In the genomic region with DNA sequence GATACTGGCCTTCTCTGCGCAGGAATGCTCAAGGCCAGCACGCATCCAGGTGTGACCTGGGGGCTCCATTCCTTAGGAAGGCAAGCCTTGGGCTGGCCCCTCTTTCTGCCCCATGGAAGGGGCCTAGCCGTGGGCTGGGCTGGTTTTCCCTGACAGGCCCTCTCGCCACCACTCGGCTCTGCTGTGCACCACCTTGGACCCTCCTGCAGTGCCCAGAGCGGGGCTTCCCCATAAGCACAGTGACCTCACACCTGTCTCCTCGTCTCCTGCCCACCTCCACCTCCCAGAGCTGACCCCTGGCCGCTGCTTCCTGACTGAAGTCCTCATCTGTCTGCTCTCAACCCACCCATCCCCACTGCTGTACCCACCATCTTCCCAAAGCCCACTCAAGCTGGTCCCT, we compare ENCODE assay signal across 22 cellular contexts. TPM values are rescaled to one million over a fixed set of nuclear protein-coding genes. Genes with fewer than 3 reads are reported as not detected.
"Had no signal": no experiment of that assay in that cellular context is flagged by ENCODE, and none has a peak within 500 bp of the region (broad histone marks: within the 10 kb centered on the region; RNA-seq: fewer than 3 reads in every experiment).

No MANE protein-coding gene starts in this region.

- H3K27ac ChIP-seq: ovary, parathyroid adenoma, psoas muscle, right lobe of liver, sigmoid colon, stomach, thoracic aorta, thyroid gland, tibial nerve, upper lobe of right lung, uterus had no signal

- H3K4me3 ChIP-seq: ovary, psoas muscle, right lobe of liver, sigmoid colon, stomach, thoracic aorta, thyroid gland, tibial nerve, upper lobe of right lung, uterus had no signal

- H2AFZ ChIP-seq: parathyroid adenoma had no signal

- H3K27me3 ChIP-seq: ovary, right lobe of liver, thyroid gland, uterus had no signal

- DNase-seq: naive thymus-derived CD8-positive, alpha-beta T cell; nephron progenitor cell; occipital lobe; ovary; psoas muscle; right lobe of liver; sigmoid colon; small intestine; stimulated activated CD4-positive, alpha-beta T cell treated with anti-CD3 and anti-CD28 coated beads, Interleukin-15, amount 100 ng/mL, for 24 hours; stimulated activated CD4-positive, alpha-beta T cell treated with anti-CD3 and anti-CD28 coated beads, Interleukin-2, amount 100 ng/mL, for 24 hours; stimulated activated CD4-positive, alpha-beta T cell treated with anti-CD3 and anti-CD28 coated beads, Interleukin-2, amount 100 ng/mL, for 48 hours; stimulated activated CD4-positive, alpha-beta T cell treated with anti-CD3 and anti-CD28 coated beads, Interleukin-4, amount 100 ng/mL, for 24 hours; stimulated activated naive B cell treated with anti-CD40 and anti-IgM and Interleukin-4, amounts not matched to agents 10 μg/mL and 1 μg/mL and 100 μg/mL, for 72 hours; stimulated activated naive CD4-positive, alpha-beta T cell treated with Interleukin-2 at 50 U/mL for 16 hours; stomach; thyroid gland; trophoblast cell; upper lobe of right lung; uterus had no signal

- H3K36me3 ChIP-seq: ovary, right lobe of liver, sigmoid colon, stomach, thoracic aorta, thyroid gland, tibial nerve, upper lobe of right lung, uterus had no signal

- H3K4me1 ChIP-seq: psoas muscle, right lobe of liver, sigmoid colon, stomach, thyroid gland, tibial nerve, upper lobe of right lung, uterus had no signal

- H3K9me3 ChIP-seq: ovary, psoas muscle, right lobe of liver, sigmoid colon, stomach, thoracic aorta, thyroid gland, tibial nerve, upper lobe of right lung, uterus had no signal

- H3K9ac ChIP-seq: parathyroid adenoma had no signal

RNA-seq across cellular contexts. Expression of gene UNC5A, which starts 21.1 kb away (rescaled TPM):
- polyA plus RNA-seq: naive thymus-derived CD8-positive, alpha-beta T cell had no signal
